ENCODE assay signal across 29 cellular contexts in genomic region chr1:233606813-233607212, GRCh38. TPM values are rescaled to one million over a fixed set of nuclear protein-coding genes. Genes with fewer than 3 reads are reported as not detected.
A peak's percentile ranks its signal among the peaks of the same experiment; 100 is the strongest.
DNase-seq lines count a peak whose midpoint lies in the region; ATAC-seq, FAIRE-seq and TF ChIP-seq lines count a peak whose summit lies in the region.
"Had no signal": no experiment of that assay in that cellular context is flagged by ENCODE, and none has a peak within 500 bp of the region (broad histone marks: within the 10 kb centered on the region; RNA-seq: fewer than 3 reads in every experiment).

No MANE protein-coding gene starts in this region.

- FAIRE-seq in bronchial epithelial cell (lab: Jason Lieb, UNC) = no peak
- FAIRE-seq: RCC 7860 had no signal

- H3K79me2 ChIP-seq in PC-9 (ENCODE audit: low read depth) = no peaks in the 10 kb centered on the region

- no peaks in the 10 kb centered on the region for H3K9me3 ChIP-seq in PC-9 (ENCODE audit: insufficient read depth, low read depth)
- H3K9me3 ChIP-seq: right lobe of liver had no signal

- intact Hi-C loops in PC-9 (cut with micrococcal nuclease; ENCODE audit: unreplicated experiment) = no loop called here

- TF ChIP-seq CTCF in bronchial epithelial cell (IDR thresholded peaks at IDR 0.05; ENCODE audit: insufficient read depth, low read length, severe bottlenecking) (no peak), PC-9 (conservative IDR thresholded peaks at IDR 0.05) (no peak)

- POLR2A ChIA-PET in PC-9 (lab: Charles Lee; ENCODE audit: unreplicated experiment) = no interaction called here

- no peak overlapping the region for H3K27ac ChIP-seq in PC-9
- H3K27ac ChIP-seq: dorsolateral prefrontal cortex, GM23248 had no signal

- no peak overlapping the region for H3K4me2 ChIP-seq in PC-9

- H3K36me3 ChIP-seq in bronchial epithelial cell (ENCODE audit: control insufficient read depth, insufficient read depth, low read length) (no peaks in the 10 kb centered on the region), PC-9 (ENCODE audit: low read depth) (no peaks in the 10 kb centered on the region)
- H3K36me3 ChIP-seq: right lobe of liver, transverse colon had no signal

- H3K4me3 ChIP-seq in bronchial epithelial cell (ENCODE audit: low read depth, low read length) (no peak overlapping the region), PC-9 (no peak overlapping the region)
- H3K4me3 ChIP-seq: dorsolateral prefrontal cortex, GM23248, right lobe of liver, transverse colon had no signal

- H3K4me1 ChIP-seq in PC-9 (replicated peaks; ENCODE audit: insufficient read depth) = no peaks in the 10 kb centered on the region

- no peaks in the 10 kb centered on the region for H3K27me3 ChIP-seq in bronchial epithelial cell (ENCODE audit: control insufficient read depth, insufficient read depth, low read length)
- H3K27me3 ChIP-seq in PC-9 (ENCODE audit: insufficient read depth, low read depth) = no peaks in the 10 kb centered on the region
- H3K27me3 ChIP-seq: dorsolateral prefrontal cortex, right lobe of liver, transverse colon had no signal

- no peaks in the 10 kb centered on the region for H3K9me2 ChIP-seq in PC-9 (ENCODE audit: insufficient read depth)

- peak; percentile 32 for ATAC-seq in GM18517 (IDR thresholded peaks at IDR 0.05; ENCODE audit: unreplicated experiment)
- peak; percentile 30 for ATAC-seq in GM19463 (IDR thresholded peaks at IDR 0.05; ENCODE audit: unreplicated experiment)
- ATAC-seq in HG03039 (IDR thresholded peaks at IDR 0.05; ENCODE audit: unreplicated experiment) = peak; percentile 11
- no peak for ATAC-seq in HG03196 (IDR thresholded peaks at IDR 0.05; ENCODE audit: unreplicated experiment)
- no peak for ATAC-seq in GM19467 (IDR thresholded peaks at IDR 0.05; ENCODE audit: unreplicated experiment)
- ATAC-seq: activated CD8-positive, alpha-beta memory T cell treated with anti-CD3 and anti-CD28 coated beads, Interleukin-2, amount 10 ng/mL, durations not matched to agents 7 days and 5 days had no signal

- no peaks in the 10 kb centered on the region for H3F3A ChIP-seq in PC-9 (ENCODE audit: insufficient read depth, low read depth)

- CTCF ChIA-PET in PC-9 (lab: Charles Lee) = interaction anchor here (0.5 kb wide), 1 partner anchor 44 kb away, joined by 6 read pairs; no protein-coding TSS in a partner anchor

- no TSS peak for BruUV-seq in PC-9 (replicated peaks; lab: Mats Ljungman, UMichigan)

- H4K20me1 ChIP-seq in PC-9 (ENCODE audit: insufficient read depth) = no peaks in the 10 kb centered on the region

- no peak overlapping the region for H2AFZ ChIP-seq in PC-9
- H2AFZ ChIP-seq: GM23248 had no signal

- DNase-seq in bronchial epithelial cell (ENCODE audit: low read depth) = peak; percentile 38
- no peak for DNase-seq in PC-9
- DNase-seq in NCI-H187 treated with DMSO at 0.1 percent for 48 hours (lab: John Stamatoyannopoulos, UW) = no peak
- DNase-seq: activated CD4-positive, alpha-beta T cell treated with anti-CD3 and anti-CD28 coated beads, Interleukin-2, amount 10 ng/mL, durations not matched to agents 24 days and 14 days; activated CD8-positive, alpha-beta memory T cell treated with anti-CD3 and anti-CD28 coated beads, Interleukin-2, amount 10 ng/mL, durations not matched to agents 7 days and 5 days; activated naive CD4-positive, alpha-beta T cell treated with Interleukin-2 at 50 U/mL for 16 hours; activated T-cell treated with anti-CD3 and anti-CD28 coated beads, Interleukin-2, amount 50 U/mL, for 48 hours; DMS79 treated with DMSO at 0.1 percent for 48 hours; GF-D8; HFFc6; naive B cell; NCI-H1694; NCI-H2171; NCI-H524; SIG-M5; stimulated activated CD4-positive, alpha-beta T cell treated with anti-CD3 and anti-CD28 coated beads, Interleukin-2, amount 100 ng/mL, for 48 hours; SW 1271; T1000 had no signal

RNA-seq across cellular contexts. Expression of gene KCNK1, which starts 7.1 kb away (rescaled TPM):
- total RNA-seq in bronchial epithelial cell = 25.8 and 37.6 TPM in 2 replicates
- total RNA-seq in PC-9 (2021) = 57.6 and 60.6 TPM in 2 replicates
- total RNA-seq: HFFc6, LHCN-M2 had no signal

Comparison
In these comparisons a context has a peak if more than half of its experiments do, and no peak if none do; other contexts are left out.
1. ATAC-seq: peak in GM18517 (single experiment), GM19463 (single experiment) and HG03039 (single experiment); none in HG03196 (single experiment) and GM19467 (single experiment).